16 cellular contexts compared by ENCODE assay signal in the genomic region with DNA sequence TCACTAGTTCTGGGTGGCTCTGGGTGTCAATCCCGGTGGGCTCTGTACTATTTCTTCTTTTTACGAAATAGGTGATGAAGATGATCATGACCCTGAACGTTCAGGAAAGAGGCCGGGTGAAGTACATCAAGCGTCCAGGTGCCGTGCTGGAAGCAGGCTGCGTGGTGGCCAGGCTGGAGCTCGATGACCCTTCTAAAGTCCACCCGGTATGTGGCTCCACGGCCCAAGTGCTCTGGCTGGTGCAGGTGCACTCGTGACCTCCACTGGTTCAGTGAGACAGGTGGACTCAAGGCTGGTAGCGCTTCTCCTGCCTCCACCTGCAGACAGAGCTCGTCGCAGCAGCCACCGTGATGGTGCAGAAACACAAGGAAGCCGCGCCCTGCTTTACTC.
DNase-seq lines count a peak whose midpoint lies in the region; ATAC-seq, FAIRE-seq and TF ChIP-seq lines count a peak whose summit lies in the region.
"Had no signal": no experiment of that assay in that cellular context is flagged by ENCODE, and none has a peak within 500 bp of the region (broad histone marks: within the 10 kb centered on the region; RNA-seq: fewer than 3 reads in every experiment).

No MANE protein-coding gene starts in this region.

- no peaks in the 10 kb centered on the region for H3K79me2 ChIP-seq in HepG2 (ENCODE audit: insufficient read depth, low read length)
- H3K79me2 ChIP-seq in K562 (ENCODE audit: control insufficient read depth, insufficient read depth, low read length), result no peaks in the 10 kb centered on the region

- intact Hi-C loops in HepG2 (cut with micrococcal nuclease; ENCODE audit: unreplicated experiment) (no loop called here), K562 (cut with micrococcal nuclease) (no loop called here), upper lobe of right lung (cut with DNase I) (no loop called here)

- H3K27ac Mint-ChIP-seq in activated CD4-positive, alpha-beta memory T cell treated with anti-CD3 and anti-CD28 coated beads, Interleukin-2, amount 10 ng/mL, durations not matched to agents 7 days and 5 days, result no peak overlapping the region
- H3K27ac Mint-ChIP-seq: B cell, HFFc6 had no signal

- POLR2A ChIA-PET in HepG2 (lab: Yijun Ruan, JAX) (no interaction called here), K562 (lab: Yijun Ruan, JAX) (interaction anchor here (0.6 to 1.1 kb wide), 3 partner anchors 13 to 561 kb away, joined by 3 to 4 read pairs (median 3); no protein-coding TSS in a partner anchor)
- POLR2A ChIA-PET in activated CD4-positive, alpha-beta memory T cell treated with anti-CD3 and anti-CD28 coated beads, Interleukin-2, amount 10 ng/mL, durations not matched to agents 7 days and 5 days (lab: Charles Lee), result no interaction called here

- TF ChIP-seq RAD21 in liver (IDR thresholded peaks at IDR 0.05), result peak in 1 of 2 donors; percentile 21
- TF ChIP-seq RAD21 in HepG2 (CRISPR knock-in tag; IDR thresholded peaks at IDR 0.05), result no peak
- TF ChIP-seq RAD21 in K562 (CRISPR knock-in tag; conservative IDR thresholded peaks at IDR 0.05 in 1 of 2, IDR thresholded peaks at IDR 0.05 in 1 of 2), result no peak

- peak overlapping the region in 1 of 2 donors; percentile 42 for H3K9ac ChIP-seq in liver (ENCODE audit: low read depth in 1 of 2, low read length in 2 of 2)
- no peak overlapping the region for H3K9ac ChIP-seq in HepG2 (ENCODE audit: insufficient read depth, low read depth, low read length)
- peak overlapping the region in 1 of 2 experiments; percentile 75; a peak in 1 of 4 replicates for H3K9ac ChIP-seq in K562 (ENCODE audit: insufficient read depth in 1 of 2, low read depth in 2 of 2, low read length in 2 of 2)

- H3K9me3 ChIP-seq in liver (ENCODE audit: control insufficient read depth in 4 of 4, low read length in 3 of 4) (no peaks in the 10 kb centered on the region), HepG2 (ENCODE audit: low read length) (no peaks in the 10 kb centered on the region), K562 (replicated peaks; ENCODE audit: control insufficient read depth, insufficient read depth, low read depth, low read length) (no peaks in the 10 kb centered on the region), upper lobe of right lung (no peaks in the 10 kb centered on the region)

- H2AFZ ChIP-seq in HepG2 (ENCODE audit: low read length) (no peak overlapping the region), K562 (ENCODE audit: low read depth, low read length) (peak overlapping the region; percentile 58; the same call in 1 of the 2 replicates)

- H3K9me1 ChIP-seq in K562 (ENCODE audit: control insufficient read depth, insufficient read depth, low read length), result no peaks in the 10 kb centered on the region

- ATAC-seq in HepG2, result no peak
- peak; percentile 50; the same call in 1 of the 3 replicates for ATAC-seq in K562
- ATAC-seq in upper lobe of right lung, result peak; percentile 16

- TF ChIP-seq POLR2A in HepG2 (IDR thresholded peaks at IDR 0.05; ENCODE audit: insufficient read depth in 1 of 2, low read depth in 2 of 2, low read length in 2 of 2) (no peak), K562 (conservative IDR thresholded peaks at IDR 0.05) (no peak)

- H4K20me1 ChIP-seq in HepG2 (ENCODE audit: insufficient read depth, low read length), result 0 out of 2 replicates have a peak, but pooled peaks cover 2% of the 10 kb centered on the region
- H4K20me1 ChIP-seq in K562 (replicated peaks; ENCODE audit: control insufficient read depth, insufficient read depth, low read length), result no peaks in the 10 kb centered on the region

- H3K4me1 Mint-ChIP-seq in activated CD4-positive, alpha-beta memory T cell treated with anti-CD3 and anti-CD28 coated beads, Interleukin-2, amount 10 ng/mL, durations not matched to agents 7 days and 5 days, result no peaks in the 10 kb centered on the region
- H3K4me1 Mint-ChIP-seq: B cell had no signal

- no peaks in the 10 kb centered on the region for H3K9me3 Mint-ChIP-seq in activated CD4-positive, alpha-beta memory T cell treated with anti-CD3 and anti-CD28 coated beads, Interleukin-2, amount 10 ng/mL, durations not matched to agents 7 days and 5 days

- H3K27ac ChIP-seq in liver (ENCODE audit: low read depth in 1 of 2, low read length in 2 of 2) (peak overlapping the region; percentile 64 to 97), HepG2 (ENCODE audit: extremely low read length, insufficient read depth, low read length) (no peak overlapping the region), K562 (ENCODE audit: extremely low read depth, low read depth, low read length) (no peak overlapping the region), upper lobe of right lung (no peak overlapping the region)
- H3K27ac ChIP-seq: C4-2B had no signal

- no peak for DNase-seq in HepG2 (ENCODE audit: low spot score)
- DNase-seq in K562 (ENCODE audit: extremely low read depth in 1 of 4, low spot score in 3 of 4), result no peak
- peak; percentile 88 for DNase-seq in mesenteric fat pad (ENCODE audit: low spot score)
- DNase-seq in upper lobe of right lung, result peak; percentile 58
- DNase-seq in activated CD4-positive, alpha-beta memory T cell treated with anti-CD3 and anti-CD28 coated beads, Interleukin-2, amount 10 ng/mL, durations not matched to agents 7 days and 5 days, result no peak
- DNase-seq in middle frontal gyrus (ENCODE audit: extremely low spot score, low spot score), result no peak
- DNase-seq in activated CD4-positive, CD25-positive, alpha-beta regulatory T cell treated with anti-CD3 and anti-CD28 coated beads, Interleukin-2, amount 50 U/mL, for 72 hours, result no peak
- DNase-seq: ACHN, DMS53, GF-D8, HCEC 1CT, HFFc6 had no signal

- H3K36me3 ChIP-seq in liver (ENCODE audit: control insufficient read depth in 4 of 4, insufficient read depth in 3 of 4, low read depth in 1 of 4, low read length in 3 of 4) (peaks cover 9 to 36% (median 30%) of the 10 kb centered on the region in 4 donors), HepG2 (replicated peaks in 1 of 2; ENCODE audit: control insufficient read depth in 1 of 2, insufficient read depth in 2 of 2, low read length in 2 of 2) (peaks cover 4 to 25% of the 10 kb centered on the region in 2 experiments; a peak in 4 of 5 replicates), K562 (ENCODE audit: control insufficient read depth, insufficient read depth, low read length) (no peaks in the 10 kb centered on the region), upper lobe of right lung (peaks cover 80% of the 10 kb centered on the region)

- H3K4me2 ChIP-seq in HepG2 (ENCODE audit: low read depth, low read length) (no peak overlapping the region), K562 (ENCODE audit: insufficient read depth, low read length) (no peak overlapping the region)

- TF ChIP-seq EP300 in HepG2 (IDR thresholded peaks at IDR 0.05; ENCODE audit: low read depth in 2 of 2, low read length in 2 of 2), result no peak
- TF ChIP-seq EP300 in HepG2 (CRISPR knock-in tag; IDR thresholded peaks at IDR 0.05; ENCODE audit: borderline replicate concordance), result no peak
- TF ChIP-seq EP300 in K562 (IDR thresholded peaks at IDR 0.05; ENCODE audit: low read length), result no peak

- H3K27me3 Mint-ChIP-seq in activated CD4-positive, alpha-beta memory T cell treated with anti-CD3 and anti-CD28 coated beads, Interleukin-2, amount 10 ng/mL, durations not matched to agents 7 days and 5 days, result no peaks in the 10 kb centered on the region
- H3K27me3 Mint-ChIP-seq: B cell had no signal

- CTCF ChIA-PET in HepG2 (lab: Yijun Ruan, JAX; ENCODE audit: low intra/inter-chr PET ratio, low total read pairs) (no interaction called here), K562 (lab: Yijun Ruan, JAX; ENCODE audit: low intra/inter-chr PET ratio) (no interaction called here)
- CTCF ChIA-PET in activated CD4-positive, alpha-beta memory T cell treated with anti-CD3 and anti-CD28 coated beads, Interleukin-2, amount 10 ng/mL, durations not matched to agents 7 days and 5 days (lab: Charles Lee), result no interaction called here

- BruUV-seq in HepG2 (replicated peaks; lab: Mats Ljungman, UMichigan), result no TSS peak
- BruUV-seq in K562 (replicated peaks; lab: Mats Ljungman, UMichigan), result no TSS peak

- H3K4me3 Mint-ChIP-seq in activated CD4-positive, alpha-beta memory T cell treated with anti-CD3 and anti-CD28 coated beads, Interleukin-2, amount 10 ng/mL, durations not matched to agents 7 days and 5 days, result no peak overlapping the region
- H3K4me3 Mint-ChIP-seq: B cell, HFFc6 had no signal

- WGBS in liver, result 42% methylated on average over 17 of the region's 17 CpGs
- 90% methylated on average over 15 of the region's 17 CpGs for WGBS in HepG2 (ENCODE audit: low lambda C conversion rate)
- 17% methylated on average over 16 of the region's 17 CpGs for WGBS in K562 (ENCODE audit: insufficient coverage, low coverage, missing lambda C conversion rate)

- no peak for FAIRE-seq in HepG2 (lab: Jason Lieb, UNC)
- FAIRE-seq in K562 (lab: Jason Lieb, UNC), result no peak
- FAIRE-seq: GM19239 had no signal

- peaks cover under 1% of the 10 kb centered on the region for H3K36me3 Mint-ChIP-seq in activated CD4-positive, alpha-beta memory T cell treated with anti-CD3 and anti-CD28 coated beads, Interleukin-2, amount 10 ng/mL, durations not matched to agents 7 days and 5 days (ENCODE audit: low read depth)

- H3K27me3 ChIP-seq in liver (ENCODE audit: control insufficient read depth in 4 of 4, insufficient read depth in 4 of 4, low read length in 3 of 4) (no peaks in the 10 kb centered on the region), HepG2 (ENCODE audit: control insufficient read depth in 1 of 2, insufficient read depth in 2 of 2, low read length in 2 of 2) (no peaks in the 10 kb centered on the region), K562 (ENCODE audit: control insufficient read depth in 2 of 2, insufficient read depth in 2 of 2, low read length in 2 of 2) (peaks cover 0 to 15% of the 10 kb centered on the region in 2 experiments; a peak in 2 of 5 replicates), upper lobe of right lung (no peaks in the 10 kb centered on the region)

- in situ Hi-C loops in HepG2 (cut with HindIII; ENCODE audit: extremely low pct_ligation_motif_present, low pct_unique_long_range_greater_than_20kb), result no loop called here
- in situ Hi-C loops in K562 (cut with MboI), result no loop called here

- H3K4me1 ChIP-seq in liver (ENCODE audit: control insufficient read depth in 4 of 4, insufficient read depth in 4 of 4, low read length in 3 of 4) (peaks cover 4 to 36% (median 24%) of the 10 kb centered on the region in 4 donors), HepG2 (ENCODE audit: insufficient read depth, low read length) (peaks cover 30% of the 10 kb centered on the region), K562 (replicated peaks in 1 of 2; ENCODE audit: control insufficient read depth in 2 of 2, insufficient read depth in 2 of 2, low read length in 2 of 2) (peaks cover 4 to 11% of the 10 kb centered on the region in 2 experiments; a peak in 3 of 5 replicates), upper lobe of right lung (no peaks in the 10 kb centered on the region)

- TF ChIP-seq CTCF in liver (IDR thresholded peaks at IDR 0.05; ENCODE audit: low read depth, low read length, missing input control) (no peak), HepG2 (CRISPR knock-in tag; IDR thresholded peaks at IDR 0.05) (no peak), K562 (IDR thresholded peaks at IDR 0.05 in 2 of 3, conservative IDR thresholded peaks at IDR 0.05 in 1 of 3; ENCODE audit: insufficient read depth in 2 of 3, low read depth in 1 of 3, low read length in 3 of 3) (no peak), upper lobe of right lung (IDR thresholded peaks at IDR 0.05) (no peak)

- H3K4me3 ChIP-seq in liver (ENCODE audit: low read depth in 1 of 3, low read length in 3 of 3) (no peak overlapping the region), HepG2 (replicated peaks in 1 of 3; ENCODE audit: insufficient read depth in 1 of 3, low read depth in 2 of 3, low read length in 3 of 3) (no peak overlapping the region), K562 (no peak overlapping the region), upper lobe of right lung (no peak overlapping the region)

Comparison
In these comparisons a context has a peak if more than half of its experiments do, and no peak if none do; other contexts are left out.
1. H3K27ac ChIP-seq: peak in liver (2 of 2); none in HepG2 (single experiment), K562 (single experiment) and upper lobe of right lung (single experiment).
2. DNase-seq: peak in mesenteric fat pad (single experiment) and upper lobe of right lung (single experiment); none in HepG2 (single experiment), K562 (0 of 4), activated CD4-positive, alpha-beta memory T cell treated with anti-CD3 and anti-CD28 coated beads, Interleukin-2, amount 10 ng/mL, durations not matched to agents 7 days and 5 days (single experiment), middle frontal gyrus (single experiment) and activated CD4-positive, CD25-positive, alpha-beta regulatory T cell treated with anti-CD3 and anti-CD28 coated beads, Interleukin-2, amount 50 U/mL, for 72 hours (single experiment).